In the genomic region with DNA sequence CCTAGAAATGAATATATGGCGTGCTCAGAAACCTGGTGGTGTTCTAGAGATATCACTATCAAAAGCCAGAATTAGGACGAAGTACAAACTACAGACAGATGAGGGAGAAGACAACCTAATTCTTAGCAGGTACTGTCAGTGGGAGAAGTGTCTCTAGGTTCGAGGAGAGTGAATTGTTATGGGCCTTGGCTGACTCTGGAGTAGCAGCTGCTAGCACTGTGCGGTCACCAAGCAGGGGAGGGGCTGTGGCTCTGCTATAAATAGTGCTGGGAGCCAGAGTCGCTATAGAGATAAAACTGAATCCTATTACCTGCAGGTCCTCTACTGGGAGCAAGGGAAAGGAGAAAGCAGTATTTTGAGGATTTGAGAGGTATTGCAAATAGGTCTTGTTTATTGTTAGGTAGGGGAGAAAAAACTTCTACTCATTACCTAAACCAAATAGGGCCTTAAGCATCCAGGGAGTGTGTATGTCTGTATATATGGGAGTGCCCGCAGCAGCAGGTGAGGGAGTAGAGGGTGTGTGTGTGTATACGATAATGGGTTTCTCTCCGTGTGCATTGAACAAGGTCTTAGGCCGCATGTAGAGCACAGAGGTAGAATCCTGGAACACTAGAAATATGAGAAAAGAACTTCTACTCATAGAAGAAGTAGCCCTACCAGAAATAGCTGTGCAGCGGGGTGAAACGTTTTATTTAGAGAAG, we compare ENCODE assay signal across 8 cellular contexts. TPM values are rescaled to one million over a fixed set of nuclear protein-coding genes. Genes with fewer than 3 reads are reported as not detected.
DNase-seq lines count a peak whose midpoint lies in the region; ATAC-seq and TF ChIP-seq lines count a peak whose summit lies in the region.

No MANE protein-coding gene starts in this region.

- H3K27ac Mint-ChIP-seq in activated naive CD4-positive, alpha-beta T cell treated with anti-CD3 and anti-CD28 coated beads, Interleukin-2, amount 50 U/mL, for 24 hours, result peak overlapping the region; percentile 68
- H3K27ac Mint-ChIP-seq in glutamatergic neuron (ENCODE audit: unreplicated experiment), result peak overlapping the region; percentile 85

- ATAC-seq in GM18867 (IDR thresholded peaks at IDR 0.05; ENCODE audit: unreplicated experiment), result no peak

- H3K27ac ChIP-seq in transverse colon, result peak overlapping the region; percentile 94 to 98 (median 97)

- TF ChIP-seq EP300 in transverse colon (IDR thresholded peaks at IDR 0.05; ENCODE audit: low read depth), result no peak

- H3K27me3 ChIP-seq in transverse colon, result no peaks in the 10 kb centered on the region

- in situ Hi-C loops in transverse colon (cut with MboI; ENCODE audit: low pct_ligation_motif_present in 1 of 4, low pct_unique_long_range_greater_than_20kb in 1 of 4, low sequenced_read_pairs in 3 of 4), result no loop called here

- no peaks in the 10 kb centered on the region for H3K9me3 Mint-ChIP-seq in activated naive CD4-positive, alpha-beta T cell treated with anti-CD3 and anti-CD28 coated beads, Interleukin-2, amount 50 U/mL, for 24 hours
- peaks cover 10% of the 10 kb centered on the region for H3K9me3 Mint-ChIP-seq in glutamatergic neuron (ENCODE audit: unreplicated experiment)

- H3K4me3 ChIP-seq in transverse colon, result no peak overlapping the region

- TF ChIP-seq POLR2A in transverse colon (IDR thresholded peaks at IDR 0.05), result no peak

- H3K4me1 ChIP-seq in transverse colon, result peaks cover 26 to 42% (median 35%) of the 10 kb centered on the region in 4 donors

- no peaks in the 10 kb centered on the region for H3K27me3 Mint-ChIP-seq in activated naive CD4-positive, alpha-beta T cell treated with anti-CD3 and anti-CD28 coated beads, Interleukin-2, amount 50 U/mL, for 24 hours
- peaks cover 12% of the 10 kb centered on the region for H3K27me3 Mint-ChIP-seq in glutamatergic neuron (ENCODE audit: unreplicated experiment)

- TF ChIP-seq CTCF in glutamatergic neuron (IDR thresholded peaks at IDR 0.05; ENCODE audit: partially characterized antibody, unreplicated experiment), result no peak
- TF ChIP-seq CTCF in transverse colon (IDR thresholded peaks at IDR 0.05), result no peak

- 41 to 64% methylated on average over 7 to 11 of the region's 11 CpGs for WGBS in transverse colon (ENCODE audit: low coverage in 1 of 2), 2 donors

- H3K36me3 Mint-ChIP-seq in activated naive CD4-positive, alpha-beta T cell treated with anti-CD3 and anti-CD28 coated beads, Interleukin-2, amount 50 U/mL, for 24 hours, result peaks cover 11% of the 10 kb centered on the region
- no peaks in the 10 kb centered on the region for H3K36me3 Mint-ChIP-seq in glutamatergic neuron (ENCODE audit: unreplicated experiment)

- no peaks in the 10 kb centered on the region for H3K9me3 ChIP-seq in transverse colon

- peak overlapping the region; percentile 87 for H3K4me3 Mint-ChIP-seq in activated naive CD4-positive, alpha-beta T cell treated with anti-CD3 and anti-CD28 coated beads, Interleukin-2, amount 50 U/mL, for 24 hours
- peak overlapping the region; percentile 91 for H3K4me3 Mint-ChIP-seq in glutamatergic neuron (ENCODE audit: unreplicated experiment)

- peaks cover 61% of the 10 kb centered on the region for H3K4me1 Mint-ChIP-seq in activated naive CD4-positive, alpha-beta T cell treated with anti-CD3 and anti-CD28 coated beads, Interleukin-2, amount 50 U/mL, for 24 hours
- H3K4me1 Mint-ChIP-seq in glutamatergic neuron (ENCODE audit: low read depth, unreplicated experiment), result peaks cover 35% of the 10 kb centered on the region

- peaks cover 0 to 29% (median 14%) of the 10 kb centered on the region in 4 donors for H3K36me3 ChIP-seq in transverse colon

- DNase-seq in activated naive CD4-positive, alpha-beta T cell (lab: John Stamatoyannopoulos, UW), result no peak
- DNase-seq in NCI-H82 (lab: John Stamatoyannopoulos, UW) (peak; percentile 91), glutamatergic neuron (peak; percentile 38), transverse colon (peak; percentile 60), COR-L47 (lab: John Stamatoyannopoulos, UW) (no peak)
- no peak for DNase-seq in effector CD4-positive, alpha-beta T cell

- intact Hi-C loops in transverse colon (cut with DNase I; ENCODE audit: low total_unique reads), result loop anchor here (10.0 kb wide), 1 partner anchor 73 kb away; no protein-coding TSS in a partner anchor

RNA-seq across cellular contexts. Expression of gene MADD, which starts 2.2 kb away (rescaled TPM):
- 115 TPM for total RNA-seq in glutamatergic neuron (ENCODE audit: unreplicated experiment)
- 100 to 1,000 TPM in 1 of 4 donors, 10 to 100 TPM in 3; 64.3 to 285 (median 71.8) TPM for total RNA-seq in transverse colon

RNA-seq across cellular contexts. Expression of gene NR1H3, which starts 14.3 kb away (rescaled TPM):
- total RNA-seq in glutamatergic neuron (ENCODE audit: unreplicated experiment), result 10.5 TPM
- 100 to 1,000 TPM in 3 of 4 donors, 10 to 100 TPM in 1; 28.7 to 124 (median 113) TPM for total RNA-seq in transverse colon

RNA-seq across cellular contexts. Expression of gene ACP2, which starts 23.5 kb away (rescaled TPM):
- 44.3 TPM for total RNA-seq in glutamatergic neuron (ENCODE audit: unreplicated experiment)
- 100 to 1,000 TPM in 1 of 4 donors, 10 to 100 TPM in 3; 66.3 to 120 (median 88.9) TPM for total RNA-seq in transverse colon

RNA-seq across cellular contexts. Expression of gene DDB2, which starts 57.3 kb away (rescaled TPM):
- total RNA-seq in glutamatergic neuron (ENCODE audit: unreplicated experiment) (12.6 TPM), transverse colon (10 to 100 TPM in 3 of 4 donors, 1 to 10 TPM in 1; 8.6 to 45.4 (median 28.6) TPM)

Comparison
In these comparisons a context has a peak if more than half of its experiments do, and no peak if none do; other contexts are left out.
1. DNase-seq: peak in NCI-H82 (single experiment), glutamatergic neuron (single experiment) and transverse colon (single experiment); none in activated naive CD4-positive, alpha-beta T cell (0 of 4), COR-L47 (single experiment) and effector CD4-positive, alpha-beta T cell (single experiment).